ENCODE assay signal across 8 cellular contexts in genomic region chr20:58310291-58310782, GRCh38. TPM values are rescaled to one million over a fixed set of nuclear protein-coding genes. Genes with fewer than 3 reads are reported as not detected.
DNase-seq lines count a peak whose midpoint lies in the region; ATAC-seq and TF ChIP-seq lines count a peak whose summit lies in the region.

No MANE protein-coding gene starts in this region.

- no peaks in the 10 kb centered on the region for H3K27me3 Mint-ChIP-seq in activated naive CD8-positive, alpha-beta T cell treated with anti-CD3 and anti-CD28 coated beads, Interleukin-2, amount 50 U/mL, for 24 hours

- no peak for ATAC-seq in activated naive CD8-positive, alpha-beta T cell treated with anti-CD3 and anti-CD28 coated beads, Interleukin-2, amount 50 U/mL, for 24 hours

- 4 to 6% methylated on average over 1 of the region's 1 CpG for WGBS in thyroid gland, 2 donors

- peaks cover 14 to 19% of the 10 kb centered on the region in 2 donors for H3K4me1 ChIP-seq in thyroid gland

- intact Hi-C loops in thyroid gland (cut with DNase I): loop anchor here (10.0 kb wide), 1 partner anchor 74 kb away; the partner anchor contains the start of gene VAPB

- peaks cover 6 to 11% of the 10 kb centered on the region in 2 donors for H3K36me3 ChIP-seq in thyroid gland

- peak; percentile 17 for DNase-seq in AG10803 (ENCODE audit: low read depth)
- DNase-seq in HPDE6-E6E7 (ENCODE audit: extremely low spot score): peak; percentile 48
- DNase-seq in activated naive CD8-positive, alpha-beta T cell treated with anti-CD3 and anti-CD28 coated beads, Interleukin-2, amount 50 U/mL, for 24 hours: no peak
- DNase-seq in thyroid gland: no peak
- DNase-seq in NCI-H1092 treated with DMSO at 0.1 percent for 48 hours (lab: John Stamatoyannopoulos, UW): no peak
- DNase-seq in iPS-NIHi7 (ENCODE audit: extremely low spot score): no peak
- DNase-seq in NCI-H1694 (lab: John Stamatoyannopoulos, UW): no peak

- TF ChIP-seq POLR2A in thyroid gland (IDR thresholded peaks at IDR 0.05): no peak

- TF ChIP-seq CTCF in AG10803 (conservative IDR thresholded peaks at IDR 0.05; ENCODE audit: low read length) (no peak), thyroid gland (IDR thresholded peaks at IDR 0.05) (no peak)

- no peaks in the 10 kb centered on the region for H3K9me3 Mint-ChIP-seq in activated naive CD8-positive, alpha-beta T cell treated with anti-CD3 and anti-CD28 coated beads, Interleukin-2, amount 50 U/mL, for 24 hours

- H3K9me3 ChIP-seq in thyroid gland: no peaks in the 10 kb centered on the region

- peak overlapping the region; percentile 83 for H3K27ac Mint-ChIP-seq in activated naive CD8-positive, alpha-beta T cell treated with anti-CD3 and anti-CD28 coated beads, Interleukin-2, amount 50 U/mL, for 24 hours

- no peaks in the 10 kb centered on the region for H3K27me3 ChIP-seq in layer of hippocampus (ENCODE audit: control insufficient read depth, insufficient read depth, low read length)
- no peaks in the 10 kb centered on the region for H3K27me3 ChIP-seq in thyroid gland

- peaks cover 68% of the 10 kb centered on the region for H3K4me1 Mint-ChIP-seq in activated naive CD8-positive, alpha-beta T cell treated with anti-CD3 and anti-CD28 coated beads, Interleukin-2, amount 50 U/mL, for 24 hours

- peak overlapping the region; percentile 88 for H3K4me3 ChIP-seq in AG10803 (ENCODE audit: low read length)
- H3K4me3 ChIP-seq in thyroid gland (replicated peaks in 1 of 3): peak overlapping the region; percentile 21 to 96 (median 88)

- peak overlapping the region; percentile 86 for H3K4me3 Mint-ChIP-seq in activated naive CD8-positive, alpha-beta T cell treated with anti-CD3 and anti-CD28 coated beads, Interleukin-2, amount 50 U/mL, for 24 hours

- H3K27ac ChIP-seq in layer of hippocampus (ENCODE audit: low read depth, low read length) (peak overlapping the region; percentile 57), thyroid gland (peak overlapping the region in 2 of 3 donors; percentile 76 to 81)

- peaks cover 28% of the 10 kb centered on the region for H3K36me3 Mint-ChIP-seq in activated naive CD8-positive, alpha-beta T cell treated with anti-CD3 and anti-CD28 coated beads, Interleukin-2, amount 50 U/mL, for 24 hours (ENCODE audit: low read depth)

RNA-seq across cellular contexts. Expression of gene RAB22A, which starts 0.8 kb away (rescaled TPM):
- 10 to 100 TPM; 26.6 to 33.6 (median 29.2) TPM for total RNA-seq in thyroid gland

Comparison
In these comparisons a context has a peak if more than half of its experiments do, and no peak if none do; other contexts are left out.
1. DNase-seq: peak in AG10803 (single experiment) and HPDE6-E6E7 (single experiment); none in activated naive CD8-positive, alpha-beta T cell treated with anti-CD3 and anti-CD28 coated beads, Interleukin-2, amount 50 U/mL, for 24 hours (single experiment), thyroid gland (0 of 2), NCI-H1092 treated with DMSO at 0.1 percent for 48 hours (single experiment), iPS-NIHi7 (single experiment) and NCI-H1694 (single experiment).